Comparison of ENCODE assay signal across 9 cellular contexts in the genomic region with DNA sequence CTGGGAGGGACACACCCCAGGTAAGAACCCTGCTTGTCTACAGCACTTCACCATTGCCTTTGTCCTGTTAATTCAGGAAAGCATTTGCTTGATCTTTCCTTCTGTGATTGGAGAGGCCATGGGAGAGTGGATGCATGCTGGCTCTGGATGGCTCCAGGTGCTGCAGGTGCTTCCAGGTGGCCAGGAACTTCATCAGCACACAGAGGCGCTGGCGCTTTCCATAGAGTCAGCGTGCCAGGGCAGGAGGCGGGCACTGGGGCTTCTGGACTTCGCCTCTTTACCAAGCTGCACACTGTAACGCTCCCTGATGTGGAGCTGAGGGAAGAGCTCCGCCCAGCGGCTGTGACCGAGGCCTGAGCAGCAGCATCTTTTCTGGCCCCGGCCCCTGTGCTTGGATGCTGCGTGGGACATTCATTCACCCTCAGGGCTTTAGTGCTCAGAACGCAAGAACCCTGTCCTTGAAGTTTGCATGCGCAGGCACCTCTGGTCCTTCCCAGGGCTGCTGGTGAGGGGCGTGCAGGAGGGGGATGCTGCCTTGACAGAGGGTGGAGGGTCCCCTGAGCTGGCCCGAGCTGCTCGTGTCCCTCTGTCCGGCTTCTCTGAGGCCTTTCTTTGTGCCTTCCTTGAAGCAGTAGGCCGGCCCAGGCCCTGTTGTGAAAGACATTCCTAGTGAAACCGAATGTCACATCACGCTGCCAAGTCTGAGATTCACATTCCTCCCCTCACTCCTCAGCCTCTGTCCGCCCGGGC. TPM values are rescaled to one million over a fixed set of nuclear protein-coding genes. Genes with fewer than 3 reads are reported as not detected.
DNase-seq lines count a peak whose midpoint lies in the region; ATAC-seq and TF ChIP-seq lines count a peak whose summit lies in the region.
"Had no signal": no experiment of that assay in that cellular context is flagged by ENCODE, and none has a peak within 500 bp of the region (broad histone marks: within the 10 kb centered on the region; RNA-seq: fewer than 3 reads in every experiment).

No MANE protein-coding gene starts in this region.

- TF ChIP-seq POLR2A in prostate gland (IDR thresholded peaks at IDR 0.05) = no peak

- H3K36me3 ChIP-seq in DND-41 (ENCODE audit: insufficient read depth, low read length) (no peaks in the 10 kb centered on the region), prostate gland (no peaks in the 10 kb centered on the region), WERI-Rb-1 (no peaks in the 10 kb centered on the region)

- no peaks in the 10 kb centered on the region for H3K79me2 ChIP-seq in DND-41 (ENCODE audit: insufficient read depth, low read length)

- peak; percentile 2 for DNase-seq in DND-41
- DNase-seq in NCI-H69 (lab: John Stamatoyannopoulos, UW) = peak; percentile 43
- DNase-seq in fibroblast of mammary gland (ENCODE audit: low read depth) = peak; percentile 57
- DNase-seq in prostate gland (ENCODE audit: low spot score) = peak; percentile 69
- DNase-seq in WERI-Rb-1 = no peak
- no peak for DNase-seq in RWPE1 (ENCODE audit: low spot score)

- H3K4me3 ChIP-seq in DND-41 (ENCODE audit: low read depth in 1 of 2, low read length in 2 of 2) (no peak overlapping the region), fibroblast of mammary gland (ENCODE audit: control insufficient read depth, low read depth, low read length) (no peak overlapping the region), prostate gland (no peak overlapping the region), WERI-Rb-1 (ENCODE audit: low read depth, low read length) (no peak overlapping the region)

- TF ChIP-seq CTCF in DND-41 (IDR thresholded peaks at IDR 0.05; ENCODE audit: borderline replicate concordance, extremely low read depth, low read length, poor library complexity, severe bottlenecking) (no peak), fibroblast of mammary gland (conservative IDR thresholded peaks at IDR 0.05; ENCODE audit: control insufficient read depth, insufficient read depth, low read depth, low read length) (no peak), prostate gland (IDR thresholded peaks at IDR 0.05) (peak in 3 of 4 experiments; percentile 20 to 73 (median 45)), WERI-Rb-1 (IDR thresholded peaks at IDR 0.05; ENCODE audit: low read depth, low read length) (no peak), RWPE1 (conservative IDR thresholded peaks at IDR 0.05; ENCODE audit: low read depth) (no peak)

- intact Hi-C loops in prostate gland (cut with DNase I) = no loop called here

- no peaks in the 10 kb centered on the region for H3K9me3 ChIP-seq in DND-41 (ENCODE audit: insufficient read depth, low read length, severe bottlenecking)
- H3K9me3 ChIP-seq in prostate gland = no peaks in the 10 kb centered on the region
- no peaks in the 10 kb centered on the region for H3K9me3 ChIP-seq in WERI-Rb-1 (ENCODE audit: severe bottlenecking)

- H3K4me2 ChIP-seq in DND-41 (ENCODE audit: insufficient read depth, low read length) = no peak overlapping the region

- no peak overlapping the region for H3K9ac ChIP-seq in DND-41 (ENCODE audit: low read depth, low read length)

- H3K27me3 ChIP-seq in DND-41 (ENCODE audit: insufficient read depth, low read length, poor library complexity) (peaks cover 4% of the 10 kb centered on the region), prostate gland (replicated peaks; ENCODE audit: insufficient read depth) (no peaks in the 10 kb centered on the region), WERI-Rb-1 (ENCODE audit: insufficient read depth, low read depth, severe bottlenecking) (no peaks in the 10 kb centered on the region)

- H4K20me1 ChIP-seq in DND-41 (ENCODE audit: insufficient read depth, low read length) = no peaks in the 10 kb centered on the region

- 62% methylated on average over 22 of the region's 22 CpGs for WGBS in prostate gland

- POLR2A ChIA-PET in RWPE1 (lab: Yijun Ruan, JAX; ENCODE audit: low non-redundant PET) = no interaction called here

- CTCF ChIA-PET in RWPE1 (lab: Yijun Ruan, JAX) = no interaction called here

- H3K27ac ChIP-seq in DND-41 (ENCODE audit: low read length) (no peak overlapping the region), prostate gland (no peak overlapping the region), WERI-Rb-1 (no peak overlapping the region), RWPE1 (no peak overlapping the region)

- H3K4me1 ChIP-seq in DND-41 (ENCODE audit: insufficient read depth, low read length) = peaks cover 35% of the 10 kb centered on the region
- no peaks in the 10 kb centered on the region for H3K4me1 ChIP-seq in prostate gland (replicated peaks)

- no peak overlapping the region for H2AFZ ChIP-seq in DND-41 (ENCODE audit: low read depth, low read length)

- ATAC-seq in DND-41 (ENCODE audit: insufficient read depth, low read depth) = no peak
- ATAC-seq in HG02571 (IDR thresholded peaks at IDR 0.05; ENCODE audit: unreplicated experiment) = no peak
- ATAC-seq in GM18519 (IDR thresholded peaks at IDR 0.05; ENCODE audit: low FRiP score, unreplicated experiment) = no peak

RNA-seq across cellular contexts. Expression of a gene that starts 1.6 kb away (rescaled TPM):
- 1 to 10 TPM; 1.7 to 4.9 TPM for total RNA-seq in prostate gland

RNA-seq across cellular contexts. Expression of a gene that starts 43.6 kb away (rescaled TPM):
- total RNA-seq in prostate gland = 10 to 100 TPM; 19.4 to 63.6 TPM
- total RNA-seq: RPMI7951 had no signal

Comparison
In these comparisons a context has a peak if more than half of its experiments do, and no peak if none do; other contexts are left out.
1. DNase-seq: peak in DND-41 (single experiment), NCI-H69 (single experiment), fibroblast of mammary gland (single experiment) and prostate gland (single experiment); none in WERI-Rb-1 (single experiment) and RWPE1 (single experiment).
2. CTCF ChIP-seq: peak in prostate gland (3 of 4); none in DND-41 (single experiment), fibroblast of mammary gland (single experiment), WERI-Rb-1 (single experiment) and RWPE1 (single experiment).